In genomic region chr7:157404845-157405481, GRCh38 we compare ENCODE assay signal across 1 cellular context.
TF ChIP-seq lines count a peak whose summit lies in the region.

No MANE protein-coding gene starts in this region.

TF ChIP-seq in K562, 482 proteins besides CTCF, POLR2A, EP300 and RAD21 (continued from another document and continues in another):
- TF ChIP-seq, protein P1, sequence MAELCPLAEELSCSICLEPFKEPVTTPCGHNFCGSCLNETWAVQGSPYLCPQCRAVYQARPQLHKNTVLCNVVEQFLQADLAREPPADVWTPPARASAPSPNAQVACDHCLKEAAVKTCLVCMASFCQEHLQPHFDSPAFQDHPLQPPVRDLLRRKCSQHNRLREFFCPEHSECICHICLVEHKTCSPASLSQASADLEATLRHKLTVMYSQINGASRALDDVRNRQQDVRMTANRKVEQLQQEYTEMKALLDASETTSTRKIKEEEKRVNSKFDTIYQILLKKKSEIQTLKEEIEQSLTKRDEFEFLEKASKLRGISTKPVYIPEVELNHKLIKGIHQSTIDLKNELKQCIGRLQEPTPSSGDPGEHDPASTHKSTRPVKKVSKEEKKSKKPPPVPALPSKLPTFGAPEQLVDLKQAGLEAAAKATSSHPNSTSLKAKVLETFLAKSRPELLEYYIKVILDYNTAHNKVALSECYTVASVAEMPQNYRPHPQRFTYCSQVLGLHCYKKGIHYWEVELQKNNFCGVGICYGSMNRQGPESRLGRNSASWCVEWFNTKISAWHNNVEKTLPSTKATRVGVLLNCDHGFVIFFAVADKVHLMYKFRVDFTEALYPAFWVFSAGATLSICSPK (IDR thresholded peaks at IDR 0.05; ENCODE audit: borderline replicate concordance) = no peak
- TF ChIP-seq CBFA2T3 (IDR thresholded peaks at IDR 0.05) = peak; percentile 87
- TF ChIP-seq ZNF165 (CRISPR knock-in tag; IDR thresholded peaks at IDR 0.05; ENCODE audit: borderline replicate concordance) = 0 out of 2 replicates have a peak, but pooled peaks have one; percentile 61
- TF ChIP-seq MEF2A (IDR thresholded peaks at IDR 0.05; ENCODE audit: control insufficient read depth, low read depth, low read length) = no peak
- no peak for TF ChIP-seq ZNF561 (CRISPR knock-in tag; conservative IDR thresholded peaks at IDR 0.05)
- TF ChIP-seq THRAP3 (IDR thresholded peaks at IDR 0.05; ENCODE audit: borderline replicate concordance) = 0 out of 2 replicates have a peak, but pooled peaks have one; percentile 21
- TF ChIP-seq RNF2 (IDR thresholded peaks at IDR 0.05) = peak; percentile 96
- no peak for TF ChIP-seq ARID2 (IDR thresholded peaks at IDR 0.05)
- TF ChIP-seq PPARD (CRISPR knock-in tag; IDR thresholded peaks at IDR 0.05) = no peak
- TF ChIP-seq ZNF551 (CRISPR knock-in tag; IDR thresholded peaks at IDR 0.05) = no peak
- TF ChIP-seq, protein P2, sequence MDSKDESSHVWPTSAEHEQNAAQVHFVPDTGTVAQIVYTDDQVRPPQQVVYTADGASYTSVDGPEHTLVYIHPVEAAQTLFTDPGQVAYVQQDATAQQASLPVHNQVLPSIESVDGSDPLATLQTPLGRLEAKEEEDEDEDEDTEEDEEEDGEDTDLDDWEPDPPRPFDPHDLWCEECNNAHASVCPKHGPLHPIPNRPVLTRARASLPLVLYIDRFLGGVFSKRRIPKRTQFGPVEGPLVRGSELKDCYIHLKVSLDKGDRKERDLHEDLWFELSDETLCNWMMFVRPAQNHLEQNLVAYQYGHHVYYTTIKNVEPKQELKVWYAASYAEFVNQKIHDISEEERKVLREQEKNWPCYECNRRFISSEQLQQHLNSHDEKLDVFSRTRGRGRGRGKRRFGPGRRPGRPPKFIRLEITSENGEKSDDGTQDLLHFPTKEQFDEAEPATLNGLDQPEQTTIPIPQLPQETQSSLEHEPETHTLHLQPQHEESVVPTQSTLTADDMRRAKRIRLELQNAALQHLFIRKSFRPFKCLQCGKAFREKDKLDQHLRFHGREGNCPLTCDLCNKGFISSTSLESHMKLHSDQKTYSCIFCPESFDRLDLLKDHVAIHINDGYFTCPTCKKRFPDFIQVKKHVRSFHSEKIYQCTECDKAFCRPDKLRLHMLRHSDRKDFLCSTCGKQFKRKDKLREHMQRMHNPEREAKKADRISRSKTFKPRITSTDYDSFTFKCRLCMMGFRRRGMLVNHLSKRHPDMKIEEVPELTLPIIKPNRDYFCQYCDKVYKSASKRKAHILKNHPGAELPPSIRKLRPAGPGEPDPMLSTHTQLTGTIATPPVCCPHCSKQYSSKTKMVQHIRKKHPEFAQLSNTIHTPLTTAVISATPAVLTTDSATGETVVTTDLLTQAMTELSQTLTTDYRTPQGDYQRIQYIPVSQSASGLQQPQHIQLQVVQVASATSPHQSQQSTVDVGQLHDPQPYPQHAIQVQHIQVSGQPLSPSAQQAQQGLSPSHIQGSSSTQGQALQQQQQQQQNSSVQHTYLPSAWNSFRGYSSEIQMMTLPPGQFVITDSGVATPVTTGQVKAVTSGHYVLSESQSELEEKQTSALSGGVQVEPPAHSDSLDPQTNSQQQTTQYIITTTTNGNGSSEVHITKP (IDR thresholded peaks at IDR 0.05; ENCODE audit: partially characterized antibody) = no peak
- TF ChIP-seq POLR2G (IDR thresholded peaks at IDR 0.05; ENCODE audit: low read depth, low read length) = no peak
- TF ChIP-seq POLR2H (tag; IDR thresholded peaks at IDR 0.05; ENCODE audit: low read depth) = no peak
- TF ChIP-seq, protein P3, sequence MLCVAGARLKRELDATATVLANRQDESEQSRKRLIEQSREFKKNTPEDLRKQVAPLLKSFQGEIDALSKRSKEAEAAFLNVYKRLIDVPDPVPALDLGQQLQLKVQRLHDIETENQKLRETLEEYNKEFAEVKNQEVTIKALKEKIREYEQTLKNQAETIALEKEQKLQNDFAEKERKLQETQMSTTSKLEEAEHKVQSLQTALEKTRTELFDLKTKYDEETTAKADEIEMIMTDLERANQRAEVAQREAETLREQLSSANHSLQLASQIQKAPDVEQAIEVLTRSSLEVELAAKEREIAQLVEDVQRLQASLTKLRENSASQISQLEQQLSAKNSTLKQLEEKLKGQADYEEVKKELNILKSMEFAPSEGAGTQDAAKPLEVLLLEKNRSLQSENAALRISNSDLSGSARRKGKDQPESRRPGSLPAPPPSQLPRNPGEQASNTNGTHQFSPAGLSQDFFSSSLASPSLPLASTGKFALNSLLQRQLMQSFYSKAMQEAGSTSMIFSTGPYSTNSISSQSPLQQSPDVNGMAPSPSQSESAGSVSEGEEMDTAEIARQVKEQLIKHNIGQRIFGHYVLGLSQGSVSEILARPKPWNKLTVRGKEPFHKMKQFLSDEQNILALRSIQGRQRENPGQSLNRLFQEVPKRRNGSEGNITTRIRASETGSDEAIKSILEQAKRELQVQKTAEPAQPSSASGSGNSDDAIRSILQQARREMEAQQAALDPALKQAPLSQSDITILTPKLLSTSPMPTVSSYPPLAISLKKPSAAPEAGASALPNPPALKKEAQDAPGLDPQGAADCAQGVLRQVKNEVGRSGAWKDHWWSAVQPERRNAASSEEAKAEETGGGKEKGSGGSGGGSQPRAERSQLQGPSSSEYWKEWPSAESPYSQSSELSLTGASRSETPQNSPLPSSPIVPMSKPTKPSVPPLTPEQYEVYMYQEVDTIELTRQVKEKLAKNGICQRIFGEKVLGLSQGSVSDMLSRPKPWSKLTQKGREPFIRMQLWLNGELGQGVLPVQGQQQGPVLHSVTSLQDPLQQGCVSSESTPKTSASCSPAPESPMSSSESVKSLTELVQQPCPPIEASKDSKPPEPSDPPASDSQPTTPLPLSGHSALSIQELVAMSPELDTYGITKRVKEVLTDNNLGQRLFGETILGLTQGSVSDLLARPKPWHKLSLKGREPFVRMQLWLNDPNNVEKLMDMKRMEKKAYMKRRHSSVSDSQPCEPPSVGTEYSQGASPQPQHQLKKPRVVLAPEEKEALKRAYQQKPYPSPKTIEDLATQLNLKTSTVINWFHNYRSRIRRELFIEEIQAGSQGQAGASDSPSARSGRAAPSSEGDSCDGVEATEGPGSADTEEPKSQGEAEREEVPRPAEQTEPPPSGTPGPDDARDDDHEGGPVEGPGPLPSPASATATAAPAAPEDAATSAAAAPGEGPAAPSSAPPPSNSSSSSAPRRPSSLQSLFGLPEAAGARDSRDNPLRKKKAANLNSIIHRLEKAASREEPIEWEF (CRISPR knock-in tag; IDR thresholded peaks at IDR 0.05) = no peak
- no peak for TF ChIP-seq PBX2 (CRISPR knock-in tag; IDR thresholded peaks at IDR 0.05; ENCODE audit: low read depth)
- TF ChIP-seq PBX2 (tag; conservative IDR thresholded peaks at IDR 0.05; ENCODE audit: low read depth) = 0 out of 2 replicates have a peak, but pooled peaks have one; percentile 40
- TF ChIP-seq BCOR (IDR thresholded peaks at IDR 0.05) = peak; percentile 85
- no peak for TF ChIP-seq ZNF436 (CRISPR knock-in tag; IDR thresholded peaks at IDR 0.05)
- TF ChIP-seq ZNF76 (CRISPR knock-in tag; IDR thresholded peaks at IDR 0.05; ENCODE audit: borderline replicate concordance) = no peak
- no peak for TF ChIP-seq PHB2 (IDR thresholded peaks at IDR 0.05; ENCODE audit: low read depth)
- no peak for TF ChIP-seq KAT7 (CRISPR knock-in tag; IDR thresholded peaks at IDR 0.05; ENCODE audit: borderline replicate concordance)
- no peak for TF ChIP-seq YBX1 (IDR thresholded peaks at IDR 0.05)
- TF ChIP-seq HEY1 (CRISPR knock-in tag; IDR thresholded peaks at IDR 0.05; ENCODE audit: borderline replicate concordance) = no peak; the same call in 1 of the 2 replicates
- peak; percentile 99 for TF ChIP-seq GATA2 (CRISPR knock-in tag; IDR thresholded peaks at IDR 0.05)
- no peak for TF ChIP-seq IRF1 (CRISPR knock-in tag; IDR thresholded peaks at IDR 0.05; ENCODE audit: borderline replicate concordance)
- no peak for TF ChIP-seq SRSF3 (IDR thresholded peaks at IDR 0.05; ENCODE audit: insufficient read depth, low read length)
- peak; percentile 34; the same call in 1 of the 2 replicates for TF ChIP-seq RBFOX2 (IDR thresholded peaks at IDR 0.05; ENCODE audit: low read depth, low read length)
- no peak for TF ChIP-seq ZNF584 (CRISPR knock-in tag; IDR thresholded peaks at IDR 0.05; ENCODE audit: low read depth)
- TF ChIP-seq FOXM1 (IDR thresholded peaks at IDR 0.05; ENCODE audit: low read depth) = no peak
- no peak for TF ChIP-seq FOXM1 (CRISPR knock-in tag; IDR thresholded peaks at IDR 0.05; ENCODE audit: low read depth)
- TF ChIP-seq, protein P4, sequence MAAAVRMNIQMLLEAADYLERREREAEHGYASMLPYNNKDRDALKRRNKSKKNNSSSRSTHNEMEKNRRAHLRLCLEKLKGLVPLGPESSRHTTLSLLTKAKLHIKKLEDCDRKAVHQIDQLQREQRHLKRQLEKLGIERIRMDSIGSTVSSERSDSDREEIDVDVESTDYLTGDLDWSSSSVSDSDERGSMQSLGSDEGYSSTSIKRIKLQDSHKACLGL (CRISPR knock-in tag; IDR thresholded peaks at IDR 0.05; ENCODE audit: borderline replicate concordance, poor library complexity, severe bottlenecking) = peak; percentile 92
- peak; percentile 75 for TF ChIP-seq CBFA2T2 (conservative IDR thresholded peaks at IDR 0.05)
- TF ChIP-seq MCM5 (IDR thresholded peaks at IDR 0.05; ENCODE audit: low read depth) = no peak
- TF ChIP-seq THAP7 (CRISPR knock-in tag; IDR thresholded peaks at IDR 0.05) = no peak
- TF ChIP-seq NFE2L1 (tag; IDR thresholded peaks at IDR 0.05; ENCODE audit: borderline replicate concordance, low read depth) = no peak
- no peak for TF ChIP-seq BCL6 (CRISPR knock-in tag; IDR thresholded peaks at IDR 0.05)
- no peak for TF ChIP-seq ILF3 (IDR thresholded peaks at IDR 0.05; ENCODE audit: borderline replicate concordance)
- TF ChIP-seq, protein P5, sequence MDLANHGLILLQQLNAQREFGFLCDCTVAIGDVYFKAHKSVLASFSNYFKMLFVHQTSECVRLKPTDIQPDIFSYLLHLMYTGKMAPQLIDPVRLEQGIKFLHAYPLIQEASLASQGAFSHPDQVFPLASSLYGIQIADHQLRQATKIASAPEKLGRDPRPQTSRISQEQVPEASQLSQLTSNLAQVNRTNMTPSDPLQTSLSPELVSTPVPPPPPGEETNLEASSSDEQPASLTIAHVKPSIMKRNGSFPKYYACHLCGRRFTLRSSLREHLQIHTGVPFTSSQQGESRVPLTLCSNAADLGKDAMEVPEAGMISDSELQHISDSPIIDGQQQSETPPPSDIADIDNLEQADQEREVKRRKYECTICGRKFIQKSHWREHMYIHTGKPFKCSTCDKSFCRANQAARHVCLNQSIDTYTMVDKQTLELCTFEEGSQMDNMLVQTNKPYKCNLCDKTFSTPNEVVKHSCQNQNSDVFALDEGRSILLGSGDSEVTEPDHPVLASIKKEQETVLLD (IDR thresholded peaks at IDR 0.05) = peak; percentile 87; the same call in 1 of the 2 replicates
- TF ChIP-seq, protein P6, sequence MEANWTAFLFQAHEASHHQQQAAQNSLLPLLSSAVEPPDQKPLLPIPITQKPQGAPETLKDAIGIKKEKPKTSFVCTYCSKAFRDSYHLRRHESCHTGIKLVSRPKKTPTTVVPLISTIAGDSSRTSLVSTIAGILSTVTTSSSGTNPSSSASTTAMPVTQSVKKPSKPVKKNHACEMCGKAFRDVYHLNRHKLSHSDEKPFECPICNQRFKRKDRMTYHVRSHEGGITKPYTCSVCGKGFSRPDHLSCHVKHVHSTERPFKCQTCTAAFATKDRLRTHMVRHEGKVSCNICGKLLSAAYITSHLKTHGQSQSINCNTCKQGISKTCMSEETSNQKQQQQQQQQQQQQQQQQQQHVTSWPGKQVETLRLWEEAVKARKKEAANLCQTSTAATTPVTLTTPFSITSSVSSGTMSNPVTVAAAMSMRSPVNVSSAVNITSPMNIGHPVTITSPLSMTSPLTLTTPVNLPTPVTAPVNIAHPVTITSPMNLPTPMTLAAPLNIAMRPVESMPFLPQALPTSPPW (CRISPR knock-in tag; IDR thresholded peaks at IDR 0.05) = peak; percentile 45
- TF ChIP-seq MYBL2 (IDR thresholded peaks at IDR 0.05; ENCODE audit: low read depth) = no peak
- TF ChIP-seq MYBL2 (CRISPR knock-in tag; IDR thresholded peaks at IDR 0.05; ENCODE audit: borderline replicate concordance) = no peak
